Comparison of ENCODE assay signal across 1 cellular context in the genomic region with DNA sequence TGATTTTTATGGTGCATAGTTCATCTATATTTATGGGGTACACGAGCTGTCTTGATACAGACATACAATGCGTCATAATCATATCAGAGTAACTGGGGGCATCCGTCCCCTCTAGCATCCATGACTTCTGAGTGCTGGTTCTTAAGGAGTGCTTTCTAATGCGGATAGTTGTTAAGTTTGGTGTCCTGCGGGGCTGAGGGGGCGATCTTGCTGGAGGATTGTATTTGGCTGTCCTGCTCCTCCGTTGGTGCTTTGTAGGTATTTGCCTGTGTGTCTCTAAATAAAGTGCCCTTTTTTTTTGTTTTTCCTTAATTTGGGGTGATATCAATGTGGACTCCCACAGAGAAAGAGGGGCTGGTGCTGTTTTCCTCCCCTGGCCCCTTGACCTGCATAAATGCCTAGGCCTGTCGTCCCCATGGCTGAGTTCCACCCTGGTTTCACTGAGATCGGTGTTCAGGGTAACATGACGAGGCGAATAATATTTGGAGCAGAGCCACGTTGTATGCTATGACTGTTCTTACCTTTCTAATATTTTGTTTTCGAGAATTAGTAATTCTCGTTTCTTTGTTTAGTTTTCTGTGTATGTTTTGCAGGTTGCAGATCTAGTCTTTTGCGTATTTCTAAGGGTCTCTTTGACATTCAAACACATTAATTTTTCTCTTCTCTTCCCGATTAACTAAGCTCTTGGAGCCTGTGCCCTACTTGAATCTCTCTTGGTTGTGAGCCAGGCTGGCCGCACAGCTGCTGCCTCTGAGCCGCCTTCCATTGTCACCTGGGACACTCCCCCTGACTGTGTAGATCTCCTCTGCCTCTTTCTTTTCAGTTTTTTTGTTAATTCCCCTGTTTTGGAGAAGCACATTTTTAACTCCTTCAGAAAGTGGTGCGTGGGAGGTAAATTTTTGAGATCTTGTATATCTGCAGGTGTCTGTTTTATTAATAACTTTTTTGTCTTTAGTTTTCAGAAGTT.
TF ChIP-seq lines count a peak whose summit lies in the region.

No MANE protein-coding gene starts in this region.

TF ChIP-seq in GM23338, 12 proteins besides CTCF, POLR2A, EP300 and RAD21:
- TF ChIP-seq ZNF114 (CRISPR knock-in tag; IDR thresholded peaks at IDR 0.05) (no peak), EZH2phosphoT487 (IDR thresholded peaks at IDR 0.05; ENCODE audit: unreplicated experiment) (no peak), POLR2AphosphoS5 (IDR thresholded peaks at IDR 0.05; ENCODE audit: low read depth) (no peak), ZNF331 (CRISPR knock-in tag; IDR thresholded peaks at IDR 0.05; ENCODE audit: low read depth) (no peak), STAT1 (IDR thresholded peaks at IDR 0.05; ENCODE audit: unreplicated experiment) (no peak), JUNB (IDR thresholded peaks at IDR 0.05; ENCODE audit: unreplicated experiment) (no peak), CREB1 (CRISPR knock-in tag; IDR thresholded peaks at IDR 0.05; ENCODE audit: low read depth) (no peak), EZH2 (IDR thresholded peaks at IDR 0.05; ENCODE audit: low read depth, unreplicated experiment) (no peak), NANOG (IDR thresholded peaks at IDR 0.05; ENCODE audit: borderline replicate concordance) (no peak)
- TF ChIP-seq, protein P1, sequence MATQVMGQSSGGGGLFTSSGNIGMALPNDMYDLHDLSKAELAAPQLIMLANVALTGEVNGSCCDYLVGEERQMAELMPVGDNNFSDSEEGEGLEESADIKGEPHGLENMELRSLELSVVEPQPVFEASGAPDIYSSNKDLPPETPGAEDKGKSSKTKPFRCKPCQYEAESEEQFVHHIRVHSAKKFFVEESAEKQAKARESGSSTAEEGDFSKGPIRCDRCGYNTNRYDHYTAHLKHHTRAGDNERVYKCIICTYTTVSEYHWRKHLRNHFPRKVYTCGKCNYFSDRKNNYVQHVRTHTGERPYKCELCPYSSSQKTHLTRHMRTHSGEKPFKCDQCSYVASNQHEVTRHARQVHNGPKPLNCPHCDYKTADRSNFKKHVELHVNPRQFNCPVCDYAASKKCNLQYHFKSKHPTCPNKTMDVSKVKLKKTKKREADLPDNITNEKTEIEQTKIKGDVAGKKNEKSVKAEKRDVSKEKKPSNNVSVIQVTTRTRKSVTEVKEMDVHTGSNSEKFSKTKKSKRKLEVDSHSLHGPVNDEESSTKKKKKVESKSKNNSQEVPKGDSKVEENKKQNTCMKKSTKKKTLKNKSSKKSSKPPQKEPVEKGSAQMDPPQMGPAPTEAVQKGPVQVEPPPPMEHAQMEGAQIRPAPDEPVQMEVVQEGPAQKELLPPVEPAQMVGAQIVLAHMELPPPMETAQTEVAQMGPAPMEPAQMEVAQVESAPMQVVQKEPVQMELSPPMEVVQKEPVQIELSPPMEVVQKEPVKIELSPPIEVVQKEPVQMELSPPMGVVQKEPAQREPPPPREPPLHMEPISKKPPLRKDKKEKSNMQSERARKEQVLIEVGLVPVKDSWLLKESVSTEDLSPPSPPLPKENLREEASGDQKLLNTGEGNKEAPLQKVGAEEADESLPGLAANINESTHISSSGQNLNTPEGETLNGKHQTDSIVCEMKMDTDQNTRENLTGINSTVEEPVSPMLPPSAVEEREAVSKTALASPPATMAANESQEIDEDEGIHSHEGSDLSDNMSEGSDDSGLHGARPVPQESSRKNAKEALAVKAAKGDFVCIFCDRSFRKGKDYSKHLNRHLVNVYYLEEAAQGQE (IDR thresholded peaks at IDR 0.05; ENCODE audit: unreplicated experiment), result no peak
- TF ChIP-seq, protein P2, sequence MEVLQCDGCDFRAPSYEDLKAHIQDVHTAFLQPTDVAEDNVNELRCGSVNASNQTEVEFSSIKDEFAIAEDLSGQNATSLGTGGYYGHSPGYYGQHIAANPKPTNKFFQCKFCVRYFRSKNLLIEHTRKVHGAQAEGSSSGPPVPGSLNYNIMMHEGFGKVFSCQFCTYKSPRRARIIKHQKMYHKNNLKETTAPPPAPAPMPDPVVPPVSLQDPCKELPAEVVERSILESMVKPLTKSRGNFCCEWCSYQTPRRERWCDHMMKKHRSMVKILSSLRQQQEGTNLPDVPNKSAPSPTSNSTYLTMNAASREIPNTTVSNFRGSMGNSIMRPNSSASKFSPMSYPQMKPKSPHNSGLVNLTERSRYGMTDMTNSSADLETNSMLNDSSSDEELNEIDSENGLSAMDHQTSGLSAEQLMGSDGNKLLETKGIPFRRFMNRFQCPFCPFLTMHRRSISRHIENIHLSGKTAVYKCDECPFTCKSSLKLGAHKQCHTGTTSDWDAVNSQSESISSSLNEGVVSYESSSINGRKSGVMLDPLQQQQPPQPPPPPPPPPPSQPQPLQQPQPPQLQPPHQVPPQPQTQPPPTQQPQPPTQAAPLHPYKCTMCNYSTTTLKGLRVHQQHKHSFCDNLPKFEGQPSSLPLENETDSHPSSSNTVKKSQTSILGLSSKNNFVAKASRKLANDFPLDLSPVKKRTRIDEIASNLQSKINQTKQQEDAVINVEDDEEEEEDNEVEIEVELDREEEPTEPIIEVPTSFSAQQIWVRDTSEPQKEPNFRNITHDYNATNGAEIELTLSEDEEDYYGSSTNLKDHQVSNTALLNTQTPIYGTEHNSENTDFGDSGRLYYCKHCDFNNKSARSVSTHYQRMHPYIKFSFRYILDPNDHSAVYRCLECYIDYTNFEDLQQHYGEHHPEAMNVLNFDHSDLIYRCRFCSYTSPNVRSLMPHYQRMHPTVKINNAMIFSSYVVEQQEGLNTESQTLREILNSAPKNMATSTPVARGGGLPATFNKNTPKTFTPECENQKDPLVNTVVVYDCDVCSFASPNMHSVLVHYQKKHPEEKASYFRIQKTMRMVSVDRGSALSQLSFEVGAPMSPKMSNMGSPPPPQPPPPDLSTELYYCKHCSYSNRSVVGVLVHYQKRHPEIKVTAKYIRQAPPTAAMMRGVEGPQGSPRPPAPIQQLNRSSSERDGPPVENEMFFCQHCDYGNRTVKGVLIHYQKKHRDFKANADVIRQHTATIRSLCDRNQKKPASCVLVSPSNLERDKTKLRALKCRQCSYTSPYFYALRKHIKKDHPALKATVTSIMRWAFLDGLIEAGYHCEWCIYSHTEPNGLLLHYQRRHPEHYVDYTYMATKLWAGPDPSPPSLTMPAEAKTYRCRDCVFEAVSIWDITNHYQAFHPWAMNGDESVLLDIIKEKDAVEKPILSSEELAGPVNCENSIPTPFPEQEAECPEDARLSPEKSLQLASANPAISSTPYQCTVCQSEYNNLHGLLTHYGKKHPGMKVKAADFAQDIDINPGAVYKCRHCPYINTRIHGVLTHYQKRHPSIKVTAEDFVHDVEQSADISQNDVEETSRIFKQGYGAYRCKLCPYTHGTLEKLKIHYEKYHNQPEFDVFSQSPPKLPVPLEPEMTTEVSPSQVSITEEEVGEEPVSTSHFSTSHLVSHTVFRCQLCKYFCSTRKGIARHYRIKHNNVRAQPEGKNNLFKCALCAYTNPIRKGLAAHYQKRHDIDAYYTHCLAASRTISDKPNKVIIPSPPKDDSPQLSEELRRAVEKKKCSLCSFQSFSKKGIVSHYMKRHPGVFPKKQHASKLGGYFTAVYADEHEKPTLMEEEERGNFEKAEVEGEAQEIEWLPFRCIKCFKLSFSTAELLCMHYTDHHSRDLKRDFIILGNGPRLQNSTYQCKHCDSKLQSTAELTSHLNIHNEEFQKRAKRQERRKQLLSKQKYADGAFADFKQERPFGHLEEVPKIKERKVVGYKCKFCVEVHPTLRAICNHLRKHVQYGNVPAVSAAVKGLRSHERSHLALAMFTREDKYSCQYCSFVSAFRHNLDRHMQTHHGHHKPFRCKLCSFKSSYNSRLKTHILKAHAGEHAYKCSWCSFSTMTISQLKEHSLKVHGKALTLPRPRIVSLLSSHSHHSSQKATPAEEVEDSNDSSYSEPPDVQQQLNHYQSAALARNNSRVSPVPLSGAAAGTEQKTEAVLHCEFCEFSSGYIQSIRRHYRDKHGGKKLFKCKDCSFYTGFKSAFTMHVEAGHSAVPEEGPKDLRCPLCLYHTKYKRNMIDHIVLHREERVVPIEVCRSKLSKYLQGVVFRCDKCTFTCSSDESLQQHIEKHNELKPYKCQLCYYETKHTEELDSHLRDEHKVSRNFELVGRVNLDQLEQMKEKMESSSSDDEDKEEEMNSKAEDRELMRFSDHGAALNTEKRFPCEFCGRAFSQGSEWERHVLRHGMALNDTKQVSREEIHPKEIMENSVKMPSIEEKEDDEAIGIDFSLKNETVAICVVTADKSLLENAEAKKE (CRISPR knock-in tag; IDR thresholded peaks at IDR 0.05), result no peak
- TF ChIP-seq, protein P3, sequence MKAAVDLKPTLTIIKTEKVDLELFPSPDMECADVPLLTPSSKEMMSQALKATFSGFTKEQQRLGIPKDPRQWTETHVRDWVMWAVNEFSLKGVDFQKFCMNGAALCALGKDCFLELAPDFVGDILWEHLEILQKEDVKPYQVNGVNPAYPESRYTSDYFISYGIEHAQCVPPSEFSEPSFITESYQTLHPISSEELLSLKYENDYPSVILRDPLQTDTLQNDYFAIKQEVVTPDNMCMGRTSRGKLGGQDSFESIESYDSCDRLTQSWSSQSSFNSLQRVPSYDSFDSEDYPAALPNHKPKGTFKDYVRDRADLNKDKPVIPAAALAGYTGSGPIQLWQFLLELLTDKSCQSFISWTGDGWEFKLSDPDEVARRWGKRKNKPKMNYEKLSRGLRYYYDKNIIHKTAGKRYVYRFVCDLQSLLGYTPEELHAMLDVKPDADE (IDR thresholded peaks at IDR 0.05), result no peak
